ENCODE assay signal across 1 cellular context in genomic region chr3:100277255-100277800, GRCh38.
TF ChIP-seq lines count a peak whose summit lies in the region.

No MANE protein-coding gene starts in this region.

TF ChIP-seq in HepG2, 621 proteins besides CTCF, POLR2A, EP300 and RAD21:
- TF ChIP-seq ZFX (CRISPR knock-in tag; IDR thresholded peaks at IDR 0.05; ENCODE audit: low read depth) (no peak), TCF7 (IDR thresholded peaks at IDR 0.05; ENCODE audit: low read depth) (peak; percentile 77), ARHGAP35 (CRISPR knock-in tag; IDR thresholded peaks at IDR 0.05; ENCODE audit: borderline replicate concordance) (no peak), SOX5 (CRISPR knock-in tag; IDR thresholded peaks at IDR 0.05; ENCODE audit: borderline replicate concordance) (0 out of 2 replicates have a peak, but pooled peaks have one; percentile 28), FOXA1 (IDR thresholded peaks at IDR 0.05) (no peak), FOXA1 (CRISPR knock-in tag; IDR thresholded peaks at IDR 0.05) (0 out of 2 replicates have a peak, but pooled peaks have one; percentile 40), TFAP4 (IDR thresholded peaks at IDR 0.05; ENCODE audit: borderline replicate concordance, low read depth) (peak; percentile 81), ZNF749 (CRISPR knock-in tag; IDR thresholded peaks at IDR 0.05; ENCODE audit: borderline replicate concordance) (no peak), ZHX1 (CRISPR knock-in tag; IDR thresholded peaks at IDR 0.05; ENCODE audit: low read depth) (no peak), PHB2 (IDR thresholded peaks at IDR 0.05; ENCODE audit: partially characterized antibody) (no peak), SOX13 (IDR thresholded peaks at IDR 0.05) (no peak), SOX13 (CRISPR knock-in tag; conservative IDR thresholded peaks at IDR 0.05 in 1 of 2, IDR thresholded peaks at IDR 0.05 in 1 of 2) (peak in 1 of 2 experiments; percentile 61; a peak in 2 of 4 replicates), ZNF549 (CRISPR knock-in tag; IDR thresholded peaks at IDR 0.05) (no peak), ZFP41 (CRISPR knock-in tag; IDR thresholded peaks at IDR 0.05; ENCODE audit: borderline replicate concordance) (no peak)
